Comparison of ENCODE assay signal across 2 cellular contexts in genomic region chr9:132348676-132349075, GRCh38.
TF ChIP-seq lines count a peak whose summit lies in the region.

No MANE protein-coding gene starts in this region.

TF ChIP-seq in GM12878, 131 proteins besides CTCF, POLR2A, EP300 and RAD21:
- TF ChIP-seq MTA2 (IDR thresholded peaks at IDR 0.05; ENCODE audit: low read depth) (no peak), BHLHE40 (IDR thresholded peaks at IDR 0.05; ENCODE audit: borderline replicate concordance in 1 of 2, low read depth in 2 of 2, low read length in 1 of 2) (peak in 1 of 2 experiments; percentile 5; a peak in 1 of 4 replicates)
TF ChIP-seq in GM12878: peak in this region for 1.

TF ChIP-seq in SK-N-SH, 30 proteins besides CTCF, POLR2A, EP300 and RAD21:
- no peak for TF ChIP-seq IRF3 (IDR thresholded peaks at IDR 0.05; ENCODE audit: low read depth, low read length)
- TF ChIP-seq FOXJ3 (CRISPR knock-in tag; IDR thresholded peaks at IDR 0.05), result no peak
- no peak for TF ChIP-seq NRF1 (IDR thresholded peaks at IDR 0.05; ENCODE audit: low read depth, low read length)
- no peak for TF ChIP-seq GABPA (IDR thresholded peaks at IDR 0.05; ENCODE audit: low read depth)
- TF ChIP-seq, protein P1, sequence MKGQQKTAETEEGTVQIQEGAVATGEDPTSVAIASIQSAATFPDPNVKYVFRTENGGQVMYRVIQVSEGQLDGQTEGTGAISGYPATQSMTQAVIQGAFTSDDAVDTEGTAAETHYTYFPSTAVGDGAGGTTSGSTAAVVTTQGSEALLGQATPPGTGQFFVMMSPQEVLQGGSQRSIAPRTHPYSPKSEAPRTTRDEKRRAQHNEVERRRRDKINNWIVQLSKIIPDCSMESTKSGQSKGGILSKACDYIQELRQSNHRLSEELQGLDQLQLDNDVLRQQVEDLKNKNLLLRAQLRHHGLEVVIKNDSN (IDR thresholded peaks at IDR 0.05; ENCODE audit: borderline replicate concordance, low read depth), result no peak
- TF ChIP-seq CHD2 (IDR thresholded peaks at IDR 0.05; ENCODE audit: low read length, partially characterized antibody), result no peak
- TF ChIP-seq FOSL2 (IDR thresholded peaks at IDR 0.05; ENCODE audit: borderline replicate concordance, low read depth), result no peak
- TF ChIP-seq RXRA (IDR thresholded peaks at IDR 0.05; ENCODE audit: borderline replicate concordance, low read depth), result no peak
- TF ChIP-seq TCF12 (IDR thresholded peaks at IDR 0.05), result no peak
- TF ChIP-seq EZH2phosphoT487 (IDR thresholded peaks at IDR 0.05; ENCODE audit: borderline replicate concordance, low read depth), result no peak
- TF ChIP-seq REST (IDR thresholded peaks at IDR 0.05; ENCODE audit: low read depth, low read length), result no peak
- TF ChIP-seq FOXM1 (IDR thresholded peaks at IDR 0.05; ENCODE audit: low read depth), result no peak
